Comparison of ENCODE assay signal across 9 cellular contexts in the genomic region with DNA sequence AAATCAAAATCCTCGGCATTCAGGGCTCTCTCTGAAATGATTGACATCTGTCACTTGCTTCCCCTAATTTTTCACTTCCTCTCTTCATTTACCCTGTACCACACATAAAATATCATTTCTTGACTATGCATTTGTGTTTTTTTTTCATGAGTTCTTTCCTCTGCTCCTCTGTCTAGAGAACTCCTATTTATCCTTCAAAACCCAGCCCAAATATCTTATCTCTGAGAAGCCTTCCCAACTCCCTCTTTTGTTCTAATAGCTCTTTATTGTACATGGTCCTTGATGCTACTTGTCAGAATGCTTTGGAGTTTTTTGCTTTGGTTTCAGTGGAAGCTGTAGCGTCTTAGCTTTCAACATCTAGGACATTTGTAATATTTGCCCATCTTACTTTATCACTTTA.
"Had no signal": no experiment of that assay in that cellular context is flagged by ENCODE, and none has a peak within 500 bp of the region (broad histone marks: within the 10 kb centered on the region; RNA-seq: fewer than 3 reads in every experiment).

No MANE protein-coding gene starts in this region.

- H3K4me3 ChIP-seq: GM23248, GM23338, HAP-1 had no signal

- H3K36me3 ChIP-seq: HAP-1 had no signal

- H2AFZ ChIP-seq: GM23248, GM23338 had no signal

- H3K4me3 Mint-ChIP-seq: GM23338, H9, HFFc6 had no signal

- H3K27ac Mint-ChIP-seq: GM23338, H9, HFFc6 had no signal

- H3K9me3 ChIP-seq: HAP-1 had no signal

- H3K9me3 Mint-ChIP-seq: HFFc6 had no signal

- DNase-seq: GM23248, GOT3, H7, H9, HCEC 1CT, HFFc6 had no signal

- H3K4me1 ChIP-seq: HAP-1 had no signal

- H3K4me2 ChIP-seq: GM23338 had no signal

- H3K9ac ChIP-seq: GM23248 had no signal

- ATAC-seq: GM23338, HCT116 had no signal

- H3K27ac ChIP-seq: GM23248 had no signal
